15 cellular contexts compared by ENCODE assay signal in genomic region chr4:40531636-40532023, GRCh38.
"Had no signal": no experiment of that assay in that cellular context is flagged by ENCODE, and none has a peak within 500 bp of the region (broad histone marks: within the 10 kb centered on the region; RNA-seq: fewer than 3 reads in every experiment).

No MANE protein-coding gene starts in this region.

- H3K27ac Mint-ChIP-seq: natural killer cell had no signal

- DNase-seq: effector CD4-positive, alpha-beta T cell; gastrocnemius medialis; heart right ventricle; hypothalamus; islet precursor cell; mammary epithelial cell; natural killer cell; posterior cingulate gyrus; sigmoid colon; stimulated activated CD4-positive, alpha-beta T cell treated with anti-CD3 and anti-CD28 coated beads, Interleukin-2, amount 100 ng/mL, for 24 hours; stimulated activated CD4-positive, alpha-beta T cell treated with anti-CD3 and anti-CD28 coated beads, Interleukin-4, amount 100 ng/mL, for 4 hours had no signal

- H3K4me1 Mint-ChIP-seq: natural killer cell, neural crest cell had no signal

- H3K36me3 ChIP-seq: gastrocnemius medialis, right atrium auricular region, sigmoid colon, tibial nerve had no signal

- H3K27ac ChIP-seq: gastrocnemius medialis, heart right ventricle, right atrium auricular region, sigmoid colon, skin epidermis, tibial nerve had no signal

- H3K4me3 ChIP-seq: gastrocnemius medialis, heart right ventricle, right atrium auricular region, sigmoid colon, skin epidermis, tibial nerve had no signal

- H3K4me1 ChIP-seq: gastrocnemius medialis, right atrium auricular region, sigmoid colon, tibial nerve had no signal

- H3K36me3 Mint-ChIP-seq: natural killer cell had no signal

- H3K9me3 Mint-ChIP-seq: natural killer cell, neural crest cell had no signal

- ATAC-seq: gastrocnemius medialis, heart right ventricle, natural killer cell had no signal

- H3K4me3 Mint-ChIP-seq: natural killer cell, neural crest cell had no signal

- H3K9me3 ChIP-seq: gastrocnemius medialis, heart right ventricle, right atrium auricular region, sigmoid colon, tibial nerve had no signal

- H3K27me3 ChIP-seq: gastrocnemius medialis, heart right ventricle, right atrium auricular region, sigmoid colon, tibial nerve had no signal
